ENCODE assay signal across 9 cellular contexts in genomic region chr14:98249476-98249875, GRCh38.
"Had no signal": no experiment of that assay in that cellular context is flagged by ENCODE, and none has a peak within 500 bp of the region (broad histone marks: within the 10 kb centered on the region; RNA-seq: fewer than 3 reads in every experiment).

No MANE protein-coding gene starts in this region.

- FAIRE-seq: HepG2 had no signal

- H3K27ac ChIP-seq: GM23248, HL-60 had no signal

- H3K36me3 ChIP-seq: HAP-1 had no signal

- H3K4me1 ChIP-seq: HAP-1 had no signal

- H3K4me3 ChIP-seq: GM23248, HAP-1 had no signal

- DNase-seq: GM23248, GOT3, H7, HFFc6, KBM-7 had no signal

- H3K9me3 ChIP-seq: HAP-1 had no signal

- ATAC-seq: HCT116, HepG2 had no signal
